ENCODE assay signal across 25 cellular contexts in the genomic region with DNA sequence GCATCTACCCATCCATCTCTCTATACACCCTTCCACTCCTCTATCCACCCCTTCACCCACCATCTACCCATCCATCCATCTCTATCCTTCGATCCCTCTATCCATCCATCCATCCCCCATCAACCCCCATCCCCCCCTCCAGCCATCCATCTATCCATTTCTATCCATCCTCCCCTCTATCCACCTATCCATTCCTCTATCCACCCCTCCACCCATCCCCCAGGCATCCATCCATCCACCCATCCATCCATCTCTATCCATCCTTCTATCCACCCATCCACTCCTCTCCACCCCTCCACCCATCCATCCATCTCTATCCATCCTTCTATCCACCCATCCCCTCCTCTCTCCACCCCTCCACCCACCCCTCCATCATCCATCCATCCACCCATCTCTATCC. TPM values are rescaled to one million over a fixed set of nuclear protein-coding genes. Genes with fewer than 3 reads are reported as not detected.
DNase-seq lines count a peak whose midpoint lies in the region; ATAC-seq, FAIRE-seq and TF ChIP-seq lines count a peak whose summit lies in the region.
"Had no signal": no experiment of that assay in that cellular context is flagged by ENCODE, and none has a peak within 500 bp of the region (broad histone marks: within the 10 kb centered on the region; RNA-seq: fewer than 3 reads in every experiment).

No MANE protein-coding gene starts in this region.

- H3K4me1 ChIP-seq in A549 (peaks cover 23% of the 10 kb centered on the region), HEK293 (ENCODE audit: control insufficient read depth, insufficient read depth, low read length) (peaks cover 4% of the 10 kb centered on the region; the same call in 1 of the 2 replicates), RWPE2 (ENCODE audit: insufficient read depth, poor library complexity, severe bottlenecking) (peaks cover under 1% of the 10 kb centered on the region)

- H3K4me3 ChIP-seq in A549 (no peak overlapping the region), HEK293 (ENCODE audit: low read depth, low read length) (no peak overlapping the region), RWPE2 (ENCODE audit: severe bottlenecking) (no peak overlapping the region), dorsolateral prefrontal cortex (no peak overlapping the region)
- H3K4me3 ChIP-seq: BLaER1 treated with 17β-estradiol and CSF1 and Interleukin-3, amounts not matched to agents 10 nM and 100 nM; GM12878 had no signal

- WGBS in A549 (ENCODE audit: missing lambda C conversion rate) = 94% methylated on average over 1 of the region's 1 CpG

- TF ChIP-seq CTCF in A549 (IDR thresholded peaks at IDR 0.05) (no peak), HEK293 (tag by site-specific recombination; IDR thresholded peaks at IDR 0.05) (no peak), RWPE2 (IDR thresholded peaks at IDR 0.05; ENCODE audit: poor library complexity, severe bottlenecking) (no peak), dorsolateral prefrontal cortex (IDR thresholded peaks at IDR 0.05 in 54 of 56, conservative IDR thresholded peaks at IDR 0.05 in 2 of 56; ENCODE audit: low read depth in 1 of 56, partially characterized antibody in 56 of 56) (no peak), GM20000 (IDR thresholded peaks at IDR 0.05; ENCODE audit: extremely low read depth, missing control alignments) (no peak), GM13976 (IDR thresholded peaks at IDR 0.05; ENCODE audit: borderline replicate concordance, control extremely low read depth, extremely low read depth, insufficient read depth, missing control alignments) (no peak)

- in situ Hi-C loops in GM13976 (cut with MboI; ENCODE audit: low sequenced_read_pairs, unreplicated experiment) = no loop called here

- no peak for TF ChIP-seq EP300 in A549 (IDR thresholded peaks at IDR 0.05)

- POLR2A ChIA-PET in A549 (lab: Yijun Ruan, JAX) = no interaction called here
- POLR2A ChIA-PET in HEK293 (lab: Yijun Ruan, JAX) = interaction anchor here (1.0 to 1.5 kb wide), 2 partner anchors 8 to 218 kb away, joined by 3 to 4 read pairs; partner anchors contain the start of gene BRF1

- no peak for FAIRE-seq in A549 (lab: Jason Lieb, UNC)
- FAIRE-seq: A204.1, D721Med, GM12878, GM18507 had no signal

- H3K27me3 Mint-ChIP-seq in activated naive CD4-positive, alpha-beta T cell treated with anti-CD3 and anti-CD28 coated beads, Interleukin-2, amount 10 ng/mL, durations not matched to agents 7 days and 5 days = peaks cover 72% of the 10 kb centered on the region
- H3K27me3 Mint-ChIP-seq: CD4-positive, alpha-beta T cell had no signal

- no peak for ATAC-seq in A549
- no peak for ATAC-seq in RWPE2 (ENCODE audit: low read depth)
- ATAC-seq in sciatic nerve = no peak
- ATAC-seq: CD8-positive, alpha-beta T cell; GM12878 had no signal

- TF ChIP-seq RAD21 in A549 (conservative IDR thresholded peaks at IDR 0.05 in 1 of 2, IDR thresholded peaks at IDR 0.05 in 1 of 2) = no peak

- H3K36me3 Mint-ChIP-seq in activated naive CD4-positive, alpha-beta T cell treated with anti-CD3 and anti-CD28 coated beads, Interleukin-2, amount 10 ng/mL, durations not matched to agents 7 days and 5 days = no peaks in the 10 kb centered on the region
- H3K36me3 Mint-ChIP-seq: CD8-positive, alpha-beta T cell had no signal

- DNase-seq in A549 (ENCODE audit: low read depth in 1 of 2, low spot score in 1 of 2) (no peak), RWPE2 (ENCODE audit: low spot score) (peak; percentile 21), sciatic nerve (ENCODE audit: low spot score) (peak; percentile 3), dorsolateral prefrontal cortex (no peak), GM20000 (ENCODE audit: low spot score) (no peak), GM13976 (ENCODE audit: low spot score) (no peak)
- no peak for DNase-seq in activated naive CD4-positive, alpha-beta T cell treated with anti-CD3 and anti-CD28 coated beads, Interleukin-2, amount 10 ng/mL, durations not matched to agents 7 days and 5 days
- DNase-seq: 8988T; AML-193; Caco-2; Calu3; CD4-positive, alpha-beta T cell; CD8-positive, alpha-beta T cell; DND-41; EL; GDM1 had no signal

- H3K27ac Mint-ChIP-seq in activated naive CD4-positive, alpha-beta T cell treated with anti-CD3 and anti-CD28 coated beads, Interleukin-2, amount 10 ng/mL, durations not matched to agents 7 days and 5 days = no peak overlapping the region
- H3K27ac Mint-ChIP-seq: B cell; CD4-positive, alpha-beta T cell; CD8-positive, alpha-beta T cell had no signal

- H3K27ac ChIP-seq in A549 (no peak overlapping the region), HEK293 (ENCODE audit: extremely low read depth, low read depth, low read length) (no peak overlapping the region), RWPE2 (ENCODE audit: poor library complexity, severe bottlenecking) (no peak overlapping the region), dorsolateral prefrontal cortex (no peak overlapping the region)
- H3K27ac ChIP-seq: BLaER1 treated with 17β-estradiol and CSF1 and Interleukin-3, amounts not matched to agents 10 nM and 100 nM; C4-2B had no signal

- no peak overlapping the region for H3K4me2 ChIP-seq in A549

- intact Hi-C loops in sciatic nerve (cut with DNase I) (loop anchor here (10.0 kb wide), 1 partner anchor 98 kb away; the partner anchor contains the start of gene CLBA1), dorsolateral prefrontal cortex (cut with DNase I) (no loop called here)

- H3K36me3 ChIP-seq in HEK293 (ENCODE audit: control insufficient read depth in 2 of 2, insufficient read depth in 1 of 2, low read length in 2 of 2) (no peaks in the 10 kb centered on the region), RWPE2 (ENCODE audit: low read depth) (no peaks in the 10 kb centered on the region)
- H3K36me3 ChIP-seq: BLaER1 treated with 17β-estradiol and CSF1 and Interleukin-3, amounts not matched to agents 10 nM and 100 nM had no signal

- CTCF ChIA-PET in A549 (lab: Yijun Ruan, JAX) (interaction anchor here (1.3 to 2.1 kb wide), 2 partner anchors 37 to 107 kb away, joined by 5 to 10 read pairs; no protein-coding TSS in a partner anchor), HEK293 (lab: Yijun Ruan, JAX) (no interaction called here)
- CTCF ChIA-PET in activated naive CD4-positive, alpha-beta T cell treated with anti-CD3 and anti-CD28 coated beads, Interleukin-2, amount 10 ng/mL, durations not matched to agents 7 days and 5 days (lab: Charles Lee) = no interaction called here

- no peaks in the 10 kb centered on the region for H3K9me3 Mint-ChIP-seq in activated naive CD4-positive, alpha-beta T cell treated with anti-CD3 and anti-CD28 coated beads, Interleukin-2, amount 10 ng/mL, durations not matched to agents 7 days and 5 days
- H3K9me3 Mint-ChIP-seq: CD4-positive, alpha-beta T cell; CD8-positive, alpha-beta T cell had no signal

- H3K27me3 ChIP-seq in RWPE2 (ENCODE audit: insufficient read depth, poor library complexity, severe bottlenecking) = peaks cover 14% of the 10 kb centered on the region
- peaks cover 0 to 18% (median 0%) of the 10 kb centered on the region in 45 donors for H3K27me3 ChIP-seq in dorsolateral prefrontal cortex

- H3K4me3 Mint-ChIP-seq in activated naive CD4-positive, alpha-beta T cell treated with anti-CD3 and anti-CD28 coated beads, Interleukin-2, amount 10 ng/mL, durations not matched to agents 7 days and 5 days = no peak overlapping the region
- H3K4me3 Mint-ChIP-seq: B cell; CD4-positive, alpha-beta T cell; CD8-positive, alpha-beta T cell had no signal

- TF ChIP-seq POLR2A in A549 (IDR thresholded peaks at IDR 0.05; ENCODE audit: low read length) = no peak

- H3K9me3 ChIP-seq in A549 (no peaks in the 10 kb centered on the region), HEK293 (ENCODE audit: control insufficient read depth, insufficient read depth, low read depth, low read length) (no peaks in the 10 kb centered on the region), RWPE2 (ENCODE audit: severe bottlenecking) (no peaks in the 10 kb centered on the region)
- H3K9me3 ChIP-seq: Caco-2 had no signal

- H3K4me1 Mint-ChIP-seq in activated naive CD4-positive, alpha-beta T cell treated with anti-CD3 and anti-CD28 coated beads, Interleukin-2, amount 10 ng/mL, durations not matched to agents 7 days and 5 days = peaks cover 14% of the 10 kb centered on the region

TF ChIP-seq in A549, 52 proteins besides CTCF, POLR2A, EP300 and RAD21 (continues in another document):
- no peak for TF ChIP-seq HMGXB4 (CRISPR knock-in tag; IDR thresholded peaks at IDR 0.05; ENCODE audit: borderline replicate concordance)
- TF ChIP-seq ZSCAN20 (CRISPR knock-in tag; IDR thresholded peaks at IDR 0.05) = no peak

TF ChIP-seq in HEK293, 187 proteins besides CTCF, POLR2A, EP300 and RAD21:
- TF ChIP-seq ZNF426 (tag by site-specific recombination; IDR thresholded peaks at IDR 0.05) = no peak
- TF ChIP-seq, protein P1, sequence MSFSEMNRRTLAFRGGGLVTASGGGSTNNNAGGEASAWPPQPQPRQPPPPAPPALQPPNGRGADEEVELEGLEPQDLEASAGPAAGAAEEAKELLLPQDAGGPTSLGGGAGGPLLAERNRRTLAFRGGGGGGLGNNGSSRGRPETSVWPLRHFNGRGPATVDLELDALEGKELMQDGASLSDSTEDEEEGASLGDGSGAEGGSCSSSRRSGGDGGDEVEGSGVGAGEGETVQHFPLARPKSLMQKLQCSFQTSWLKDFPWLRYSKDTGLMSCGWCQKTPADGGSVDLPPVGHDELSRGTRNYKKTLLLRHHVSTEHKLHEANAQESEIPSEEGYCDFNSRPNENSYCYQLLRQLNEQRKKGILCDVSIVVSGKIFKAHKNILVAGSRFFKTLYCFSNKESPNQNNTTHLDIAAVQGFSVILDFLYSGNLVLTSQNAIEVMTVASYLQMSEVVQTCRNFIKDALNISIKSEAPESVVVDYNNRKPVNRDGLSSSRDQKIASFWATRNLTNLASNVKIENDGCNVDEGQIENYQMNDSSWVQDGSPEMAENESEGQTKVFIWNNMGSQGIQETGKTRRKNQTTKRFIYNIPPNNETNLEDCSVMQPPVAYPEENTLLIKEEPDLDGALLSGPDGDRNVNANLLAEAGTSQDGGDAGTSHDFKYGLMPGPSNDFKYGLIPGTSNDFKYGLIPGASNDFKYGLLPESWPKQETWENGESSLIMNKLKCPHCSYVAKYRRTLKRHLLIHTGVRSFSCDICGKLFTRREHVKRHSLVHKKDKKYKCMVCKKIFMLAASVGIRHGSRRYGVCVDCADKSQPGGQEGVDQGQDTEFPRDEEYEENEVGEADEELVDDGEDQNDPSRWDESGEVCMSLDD (tag by site-specific recombination; IDR thresholded peaks at IDR 0.05) = no peak
- no peak for TF ChIP-seq ZFP3 (tag by site-specific recombination; IDR thresholded peaks at IDR 0.05; ENCODE audit: low read depth)
- no peak for TF ChIP-seq ZNF843 (tag by site-specific recombination; IDR thresholded peaks at IDR 0.05)
- peak; percentile 70 for TF ChIP-seq ZNF366 (tag by site-specific recombination; conservative IDR thresholded peaks at IDR 0.05)
- peak; percentile 31; the same call in 1 of the 2 replicates for TF ChIP-seq KLF1 (tag by site-specific recombination; IDR thresholded peaks at IDR 0.05)

RNA-seq across cellular contexts. Expression of gene GPR132, which starts 17.5 kb away (rescaled TPM):
- 0.19 and 0.49 TPM in 2 replicates for polyA plus RNA-seq in A549 (2011; rRNA removed)
- polyA plus RNA-seq in A549 (2012; cell fraction: cytosol; rRNA removed) = 0.12 and 0.39 TPM in 2 replicates
- polyA plus RNA-seq in A549 (2012; cell fraction: nucleus; rRNA removed) = 2.3 and 3.7 TPM in 2 replicates
- 0.16 to 0.22 TPM (median 0.18 TPM) in 3 replicates for polyA plus RNA-seq in A549 (2017; fragmentation: RNase III; extraction: RNeasy Plus Mini Kit Qiagen cat#74134 plus additional on column Dnase treatment)
- 0.62 and 0.73 TPM in 2 replicates for polyA minus RNA-seq in A549 (2011; rRNA and poly(A)+ RNA removed)
- 3.2 TPM for total RNA-seq in sciatic nerve
- total RNA-seq in dorsolateral prefrontal cortex = 1 to 10 TPM in 96 of 120 experiments, under 1 TPM in 24; 0.48 to 3.9 (median 1.6) TPM
- total RNA-seq: Caco-2, G401 had no signal

Comparison
In these comparisons a context has a peak if more than half of its experiments do, and no peak if none do; other contexts are left out.
1. DNase-seq: peak in RWPE2 (single experiment) and sciatic nerve (single experiment); none in A549 (0 of 2), activated naive CD4-positive, alpha-beta T cell treated with anti-CD3 and anti-CD28 coated beads, Interleukin-2, amount 10 ng/mL, durations not matched to agents 7 days and 5 days (single experiment), dorsolateral prefrontal cortex (0 of 10), GM20000 (single experiment) and GM13976 (single experiment).
2. Of the 5 proteins assayed by ChIP-seq in both HEK293 and A549: peak only in HEK293: none; only in A549: PBX3; in both: none; in neither: 4.